ENCODE assay signal across 1 cellular context in the genomic region with DNA sequence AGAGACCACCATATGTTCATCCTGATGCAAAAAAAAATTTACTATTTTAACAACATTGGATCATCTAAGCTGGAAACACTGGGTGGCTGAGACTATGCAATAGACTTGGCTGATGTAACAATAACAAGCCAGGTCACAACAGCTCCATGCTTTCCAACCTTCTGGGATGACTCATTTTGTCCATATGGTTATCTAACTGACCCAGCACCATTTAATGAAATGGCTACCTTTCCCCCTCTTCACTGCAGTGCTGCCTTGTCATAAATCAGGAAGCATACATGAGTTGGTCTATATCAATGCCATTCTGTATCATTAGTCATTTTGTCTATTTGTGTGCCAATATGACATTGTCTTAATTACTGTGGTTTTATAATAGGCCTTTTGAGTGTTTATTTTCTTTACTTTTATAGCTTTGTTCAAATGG.
TF ChIP-seq lines count a peak whose summit lies in the region.

No MANE protein-coding gene starts in this region.

TF ChIP-seq in K562, 482 proteins besides CTCF, POLR2A, EP300 and RAD21 (continued from another document and continues in another):
- TF ChIP-seq, protein P1, sequence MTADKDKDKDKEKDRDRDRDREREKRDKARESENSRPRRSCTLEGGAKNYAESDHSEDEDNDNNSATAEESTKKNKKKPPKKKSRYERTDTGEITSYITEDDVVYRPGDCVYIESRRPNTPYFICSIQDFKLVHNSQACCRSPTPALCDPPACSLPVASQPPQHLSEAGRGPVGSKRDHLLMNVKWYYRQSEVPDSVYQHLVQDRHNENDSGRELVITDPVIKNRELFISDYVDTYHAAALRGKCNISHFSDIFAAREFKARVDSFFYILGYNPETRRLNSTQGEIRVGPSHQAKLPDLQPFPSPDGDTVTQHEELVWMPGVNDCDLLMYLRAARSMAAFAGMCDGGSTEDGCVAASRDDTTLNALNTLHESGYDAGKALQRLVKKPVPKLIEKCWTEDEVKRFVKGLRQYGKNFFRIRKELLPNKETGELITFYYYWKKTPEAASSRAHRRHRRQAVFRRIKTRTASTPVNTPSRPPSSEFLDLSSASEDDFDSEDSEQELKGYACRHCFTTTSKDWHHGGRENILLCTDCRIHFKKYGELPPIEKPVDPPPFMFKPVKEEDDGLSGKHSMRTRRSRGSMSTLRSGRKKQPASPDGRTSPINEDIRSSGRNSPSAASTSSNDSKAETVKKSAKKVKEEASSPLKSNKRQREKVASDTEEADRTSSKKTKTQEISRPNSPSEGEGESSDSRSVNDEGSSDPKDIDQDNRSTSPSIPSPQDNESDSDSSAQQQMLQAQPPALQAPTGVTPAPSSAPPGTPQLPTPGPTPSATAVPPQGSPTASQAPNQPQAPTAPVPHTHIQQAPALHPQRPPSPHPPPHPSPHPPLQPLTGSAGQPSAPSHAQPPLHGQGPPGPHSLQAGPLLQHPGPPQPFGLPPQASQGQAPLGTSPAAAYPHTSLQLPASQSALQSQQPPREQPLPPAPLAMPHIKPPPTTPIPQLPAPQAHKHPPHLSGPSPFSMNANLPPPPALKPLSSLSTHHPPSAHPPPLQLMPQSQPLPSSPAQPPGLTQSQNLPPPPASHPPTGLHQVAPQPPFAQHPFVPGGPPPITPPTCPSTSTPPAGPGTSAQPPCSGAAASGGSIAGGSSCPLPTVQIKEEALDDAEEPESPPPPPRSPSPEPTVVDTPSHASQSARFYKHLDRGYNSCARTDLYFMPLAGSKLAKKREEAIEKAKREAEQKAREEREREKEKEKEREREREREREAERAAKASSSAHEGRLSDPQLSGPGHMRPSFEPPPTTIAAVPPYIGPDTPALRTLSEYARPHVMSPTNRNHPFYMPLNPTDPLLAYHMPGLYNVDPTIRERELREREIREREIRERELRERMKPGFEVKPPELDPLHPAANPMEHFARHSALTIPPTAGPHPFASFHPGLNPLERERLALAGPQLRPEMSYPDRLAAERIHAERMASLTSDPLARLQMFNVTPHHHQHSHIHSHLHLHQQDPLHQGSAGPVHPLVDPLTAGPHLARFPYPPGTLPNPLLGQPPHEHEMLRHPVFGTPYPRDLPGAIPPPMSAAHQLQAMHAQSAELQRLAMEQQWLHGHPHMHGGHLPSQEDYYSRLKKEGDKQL (CRISPR knock-in tag; IDR thresholded peaks at IDR 0.05; ENCODE audit: borderline replicate concordance), result no peak
- TF ChIP-seq SMARCA4 (IDR thresholded peaks at IDR 0.05) (peak; percentile 91), POLR2AphosphoS2 (IDR thresholded peaks at IDR 0.05; ENCODE audit: low read length) (no peak), XRCC4 (IDR thresholded peaks at IDR 0.05; ENCODE audit: extremely low read depth, insufficient read depth, insufficient read length) (no peak), TCF7 (IDR thresholded peaks at IDR 0.05; ENCODE audit: borderline replicate concordance) (no peak), NCOR1 (IDR thresholded peaks at IDR 0.05) (peak; percentile 74), ZNF584 (CRISPR knock-in tag; IDR thresholded peaks at IDR 0.05; ENCODE audit: low read depth) (peak; percentile 33; the same call in 1 of the 2 replicates), KLF13 (tag; IDR thresholded peaks at IDR 0.05; ENCODE audit: borderline replicate concordance, low read depth) (no peak), EHMT2 (IDR thresholded peaks at IDR 0.05) (peak; percentile 84), ZNF57 (CRISPR knock-in tag; IDR thresholded peaks at IDR 0.05) (no peak), ZFX (CRISPR knock-in tag; IDR thresholded peaks at IDR 0.05) (no peak), TCF7L2 (IDR thresholded peaks at IDR 0.05; ENCODE audit: low read depth, low read length) (no peak), FUS (optimal IDR thresholded peaks at IDR 0.05; ENCODE audit: low read depth, low read length) (no peak), CREM (IDR thresholded peaks at IDR 0.05; ENCODE audit: low read depth) (peak; percentile 40; the same call in 1 of the 2 replicates), RBFOX2 (IDR thresholded peaks at IDR 0.05; ENCODE audit: low read depth, low read length) (no peak), FOXK2 (conservative IDR thresholded peaks at IDR 0.05 in 1 of 2, IDR thresholded peaks at IDR 0.05 in 1 of 2; ENCODE audit: low read depth in 2 of 2) (peak; percentile 74 to 76), CEBPG (CRISPR knock-in tag; IDR thresholded peaks at IDR 0.05) (peak; percentile 87), CEBPG (tag; conservative IDR thresholded peaks at IDR 0.05 in 1 of 2, IDR thresholded peaks at IDR 0.05 in 1 of 2) (peak; percentile 58 to 97), STAT5A (IDR thresholded peaks at IDR 0.05; ENCODE audit: borderline replicate concordance, low read length) (peak; percentile 64; the same call in 1 of the 2 replicates), KLF1 (tag; IDR thresholded peaks at IDR 0.05) (no peak), MEF2D (tag; conservative IDR thresholded peaks at IDR 0.05; ENCODE audit: low read depth) (peak; percentile 65), NFIX (CRISPR knock-in tag; IDR thresholded peaks at IDR 0.05; ENCODE audit: low read depth) (no peak), ZNF436 (CRISPR knock-in tag; IDR thresholded peaks at IDR 0.05) (no peak), ATF7 (IDR thresholded peaks at IDR 0.05) (peak; percentile 67; the same call in 1 of the 2 replicates), NR2C1 (IDR thresholded peaks at IDR 0.05) (0 out of 2 replicates have a peak, but pooled peaks have one; percentile 38), NR2C1 (tag; IDR thresholded peaks at IDR 0.05) (0 out of 2 replicates have a peak, but pooled peaks have one; percentile 27), EP400 (IDR thresholded peaks at IDR 0.05) (peak; percentile 80), TAL1 (IDR thresholded peaks at IDR 0.05) (peak; percentile 80)
- TF ChIP-seq, protein P2, sequence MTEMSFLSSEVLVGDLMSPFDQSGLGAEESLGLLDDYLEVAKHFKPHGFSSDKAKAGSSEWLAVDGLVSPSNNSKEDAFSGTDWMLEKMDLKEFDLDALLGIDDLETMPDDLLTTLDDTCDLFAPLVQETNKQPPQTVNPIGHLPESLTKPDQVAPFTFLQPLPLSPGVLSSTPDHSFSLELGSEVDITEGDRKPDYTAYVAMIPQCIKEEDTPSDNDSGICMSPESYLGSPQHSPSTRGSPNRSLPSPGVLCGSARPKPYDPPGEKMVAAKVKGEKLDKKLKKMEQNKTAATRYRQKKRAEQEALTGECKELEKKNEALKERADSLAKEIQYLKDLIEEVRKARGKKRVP (CRISPR knock-in tag; IDR thresholded peaks at IDR 0.05), result peak; percentile 95
- TF ChIP-seq, protein P3, sequence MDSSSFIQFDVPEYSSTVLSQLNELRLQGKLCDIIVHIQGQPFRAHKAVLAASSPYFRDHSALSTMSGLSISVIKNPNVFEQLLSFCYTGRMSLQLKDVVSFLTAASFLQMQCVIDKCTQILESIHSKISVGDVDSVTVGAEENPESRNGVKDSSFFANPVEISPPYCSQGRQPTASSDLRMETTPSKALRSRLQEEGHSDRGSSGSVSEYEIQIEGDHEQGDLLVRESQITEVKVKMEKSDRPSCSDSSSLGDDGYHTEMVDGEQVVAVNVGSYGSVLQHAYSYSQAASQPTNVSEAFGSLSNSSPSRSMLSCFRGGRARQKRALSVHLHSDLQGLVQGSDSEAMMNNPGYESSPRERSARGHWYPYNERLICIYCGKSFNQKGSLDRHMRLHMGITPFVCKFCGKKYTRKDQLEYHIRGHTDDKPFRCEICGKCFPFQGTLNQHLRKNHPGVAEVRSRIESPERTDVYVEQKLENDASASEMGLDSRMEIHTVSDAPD (CRISPR knock-in tag; IDR thresholded peaks at IDR 0.05), result no peak
- TF ChIP-seq, protein P4, sequence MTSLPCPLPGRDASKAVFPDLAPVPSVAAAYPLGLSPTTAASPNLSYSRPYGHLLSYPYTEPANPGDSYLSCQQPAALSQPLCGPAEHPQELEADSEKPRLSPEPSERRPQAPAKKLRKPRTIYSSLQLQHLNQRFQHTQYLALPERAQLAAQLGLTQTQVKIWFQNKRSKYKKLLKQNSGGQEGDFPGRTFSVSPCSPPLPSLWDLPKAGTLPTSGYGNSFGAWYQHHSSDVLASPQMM (CRISPR knock-in tag; IDR thresholded peaks at IDR 0.05), result no peak
- TF ChIP-seq, protein P5, sequence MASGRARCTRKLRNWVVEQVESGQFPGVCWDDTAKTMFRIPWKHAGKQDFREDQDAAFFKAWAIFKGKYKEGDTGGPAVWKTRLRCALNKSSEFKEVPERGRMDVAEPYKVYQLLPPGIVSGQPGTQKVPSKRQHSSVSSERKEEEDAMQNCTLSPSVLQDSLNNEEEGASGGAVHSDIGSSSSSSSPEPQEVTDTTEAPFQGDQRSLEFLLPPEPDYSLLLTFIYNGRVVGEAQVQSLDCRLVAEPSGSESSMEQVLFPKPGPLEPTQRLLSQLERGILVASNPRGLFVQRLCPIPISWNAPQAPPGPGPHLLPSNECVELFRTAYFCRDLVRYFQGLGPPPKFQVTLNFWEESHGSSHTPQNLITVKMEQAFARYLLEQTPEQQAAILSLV (tag; IDR thresholded peaks at IDR 0.05), result peak; percentile 54; the same call in 1 of the 2 replicates
- TF ChIP-seq, protein P6, sequence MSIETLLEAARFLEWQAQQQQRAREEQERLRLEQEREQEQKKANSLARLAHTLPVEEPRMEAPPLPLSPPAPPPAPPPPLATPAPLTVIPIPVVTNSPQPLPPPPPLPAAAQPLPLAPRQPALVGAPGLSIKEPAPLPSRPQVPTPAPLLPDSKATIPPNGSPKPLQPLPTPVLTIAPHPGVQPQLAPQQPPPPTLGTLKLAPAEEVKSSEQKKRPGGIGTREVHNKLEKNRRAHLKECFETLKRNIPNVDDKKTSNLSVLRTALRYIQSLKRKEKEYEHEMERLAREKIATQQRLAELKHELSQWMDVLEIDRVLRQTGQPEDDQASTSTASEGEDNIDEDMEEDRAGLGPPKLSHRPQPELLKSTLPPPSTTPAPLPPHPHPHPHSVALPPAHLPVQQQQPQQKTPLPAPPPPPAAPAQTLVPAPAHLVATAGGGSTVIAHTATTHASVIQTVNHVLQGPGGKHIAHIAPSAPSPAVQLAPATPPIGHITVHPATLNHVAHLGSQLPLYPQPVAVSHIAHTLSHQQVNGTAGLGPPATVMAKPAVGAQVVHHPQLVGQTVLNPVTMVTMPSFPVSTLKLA (conservative IDR thresholded peaks at IDR 0.05), result peak; percentile 51 to 62; a peak in 2 of 4 replicates
- TF ChIP-seq, protein P7, sequence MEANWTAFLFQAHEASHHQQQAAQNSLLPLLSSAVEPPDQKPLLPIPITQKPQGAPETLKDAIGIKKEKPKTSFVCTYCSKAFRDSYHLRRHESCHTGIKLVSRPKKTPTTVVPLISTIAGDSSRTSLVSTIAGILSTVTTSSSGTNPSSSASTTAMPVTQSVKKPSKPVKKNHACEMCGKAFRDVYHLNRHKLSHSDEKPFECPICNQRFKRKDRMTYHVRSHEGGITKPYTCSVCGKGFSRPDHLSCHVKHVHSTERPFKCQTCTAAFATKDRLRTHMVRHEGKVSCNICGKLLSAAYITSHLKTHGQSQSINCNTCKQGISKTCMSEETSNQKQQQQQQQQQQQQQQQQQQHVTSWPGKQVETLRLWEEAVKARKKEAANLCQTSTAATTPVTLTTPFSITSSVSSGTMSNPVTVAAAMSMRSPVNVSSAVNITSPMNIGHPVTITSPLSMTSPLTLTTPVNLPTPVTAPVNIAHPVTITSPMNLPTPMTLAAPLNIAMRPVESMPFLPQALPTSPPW (CRISPR knock-in tag; IDR thresholded peaks at IDR 0.05), result 0 out of 2 replicates have a peak, but pooled peaks have one; percentile 15
- TF ChIP-seq, protein P8, sequence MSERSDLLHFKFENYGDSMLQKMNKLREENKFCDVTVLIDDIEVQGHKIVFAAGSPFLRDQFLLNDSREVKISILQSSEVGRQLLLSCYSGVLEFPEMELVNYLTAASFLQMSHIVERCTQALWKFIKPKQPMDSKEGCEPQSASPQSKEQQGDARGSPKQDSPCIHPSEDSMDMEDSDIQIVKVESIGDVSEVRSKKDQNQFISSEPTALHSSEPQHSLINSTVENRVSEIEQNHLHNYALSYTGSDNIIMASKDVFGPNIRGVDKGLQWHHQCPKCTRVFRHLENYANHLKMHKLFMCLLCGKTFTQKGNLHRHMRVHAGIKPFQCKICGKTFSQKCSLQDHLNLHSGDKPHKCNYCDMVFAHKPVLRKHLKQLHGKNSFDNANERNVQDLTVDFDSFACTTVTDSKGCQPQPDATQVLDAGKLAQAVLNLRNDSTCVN (CRISPR knock-in tag; IDR thresholded peaks at IDR 0.05), result no peak
- TF ChIP-seq, protein P9, sequence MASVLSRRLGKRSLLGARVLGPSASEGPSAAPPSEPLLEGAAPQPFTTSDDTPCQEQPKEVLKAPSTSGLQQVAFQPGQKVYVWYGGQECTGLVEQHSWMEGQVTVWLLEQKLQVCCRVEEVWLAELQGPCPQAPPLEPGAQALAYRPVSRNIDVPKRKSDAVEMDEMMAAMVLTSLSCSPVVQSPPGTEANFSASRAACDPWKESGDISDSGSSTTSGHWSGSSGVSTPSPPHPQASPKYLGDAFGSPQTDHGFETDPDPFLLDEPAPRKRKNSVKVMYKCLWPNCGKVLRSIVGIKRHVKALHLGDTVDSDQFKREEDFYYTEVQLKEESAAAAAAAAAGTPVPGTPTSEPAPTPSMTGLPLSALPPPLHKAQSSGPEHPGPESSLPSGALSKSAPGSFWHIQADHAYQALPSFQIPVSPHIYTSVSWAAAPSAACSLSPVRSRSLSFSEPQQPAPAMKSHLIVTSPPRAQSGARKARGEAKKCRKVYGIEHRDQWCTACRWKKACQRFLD (CRISPR knock-in tag; IDR thresholded peaks at IDR 0.05), result peak; percentile 66; the same call in 1 of the 2 replicates
